ENCODE assay signal across 5 cellular contexts in genomic region chr9:94591046-94591545, GRCh38. TPM values are rescaled to one million over a fixed set of nuclear protein-coding genes. Genes with fewer than 3 reads are reported as not detected.
"Had no signal": no experiment of that assay in that cellular context is flagged by ENCODE, and none has a peak within 500 bp of the region (broad histone marks: within the 10 kb centered on the region; RNA-seq: fewer than 3 reads in every experiment).

No MANE protein-coding gene starts in this region.

RNA-seq across cellular contexts. Expression of gene FBP2, which starts 2.5 kb away (rescaled TPM):
- total RNA-seq: GM23338, H1, H9, HT-29, IMR-90 had no signal
- polyA plus RNA-seq: GM23338, H1, IMR-90 had no signal

RNA-seq across cellular contexts. Expression of gene PCAT7, which starts 36.2 kb away (rescaled TPM):
- total RNA-seq: IMR-90 had no signal
- polyA plus RNA-seq: IMR-90 had no signal

RNA-seq across cellular contexts. Expression of gene FBP1, which starts 48.2 kb away (rescaled TPM):
- total RNA-seq: IMR-90 had no signal
- polyA plus RNA-seq: IMR-90 had no signal
